ENCODE assay signal across 9 cellular contexts in genomic region chr4:77358315-77358928, GRCh38.
DNase-seq lines count a peak whose midpoint lies in the region; ATAC-seq, FAIRE-seq and TF ChIP-seq lines count a peak whose summit lies in the region.
"Had no signal": no experiment of that assay in that cellular context is flagged by ENCODE, and none has a peak within 500 bp of the region (broad histone marks: within the 10 kb centered on the region; RNA-seq: fewer than 3 reads in every experiment).

No MANE protein-coding gene starts in this region.

- intact Hi-C loops in psoas muscle (cut with DNase I): loop anchor here in 1 of 2 donors (2.0 kb wide), 1 partner anchor 118 kb away; no protein-coding TSS in a partner anchor

- WGBS in psoas muscle, 3 donors: 84 to 92% (median 86%) methylated on average over 2 of the region's 2 CpGs

- ATAC-seq in T-helper 17 cell: peak; percentile 36
- ATAC-seq in psoas muscle: no peak
- ATAC-seq in HG03521 (IDR thresholded peaks at IDR 0.05; ENCODE audit: unreplicated experiment): no peak

- H3K36me3 Mint-ChIP-seq in T-helper 17 cell (ENCODE audit: low read depth): no peaks in the 10 kb centered on the region

- no peak overlapping the region for H3K27ac Mint-ChIP-seq in T-helper 17 cell

- H3K4me3 ChIP-seq in psoas muscle: no peak overlapping the region

- no peaks in the 10 kb centered on the region for H3K4me1 ChIP-seq in psoas muscle

- DNase-seq in EH (ENCODE audit: low read depth) (peak; percentile 52), HT1080 (ENCODE audit: low read depth) (peak; percentile 25), T-helper 17 cell (no peak), frontal cortex (ENCODE audit: low spot score in 2 of 2) (peak; percentile 1 to 38), psoas muscle (no peak), activated T-cell treated with anti-CD3 and anti-CD28 coated beads for 4 hours (no peak)

- no peak overlapping the region for H3K4me3 Mint-ChIP-seq in T-helper 17 cell
- H3K4me3 Mint-ChIP-seq: central memory CD8-positive, alpha-beta T cell had no signal

- peak; percentile 69 for TF ChIP-seq CTCF in 22Rv1 (IDR thresholded peaks at IDR 0.05)
- peak; percentile 46 for TF ChIP-seq CTCF in psoas muscle (IDR thresholded peaks at IDR 0.05)

- H3K9me3 ChIP-seq in T-helper 17 cell (ENCODE audit: control insufficient read depth, low read length, poor library complexity, severe bottlenecking) (no peaks in the 10 kb centered on the region), psoas muscle (no peaks in the 10 kb centered on the region)

- H3K4me1 Mint-ChIP-seq in T-helper 17 cell: no peaks in the 10 kb centered on the region
- H3K4me1 Mint-ChIP-seq: central memory CD8-positive, alpha-beta T cell had no signal

- no peak for FAIRE-seq in frontal cortex (lab: Jason Lieb, UNC)

- H3K27ac ChIP-seq in 22Rv1 (no peak overlapping the region), psoas muscle (no peak overlapping the region)

- H3K36me3 ChIP-seq in psoas muscle (ENCODE audit: insufficient read depth in 1 of 2, low read depth in 1 of 2): no peaks in the 10 kb centered on the region

- peaks cover 32% of the 10 kb centered on the region for H3K27me3 Mint-ChIP-seq in T-helper 17 cell

- no peaks in the 10 kb centered on the region for H3K27me3 ChIP-seq in psoas muscle (ENCODE audit: insufficient read depth in 3 of 3, low read length in 2 of 3)

Comparison
In these comparisons a context has a peak if more than half of its experiments do, and no peak if none do; other contexts are left out.
1. DNase-seq: peak in EH (single experiment), HT1080 (single experiment) and frontal cortex (2 of 2); none in T-helper 17 cell (0 of 3), psoas muscle (0 of 2) and activated T-cell treated with anti-CD3 and anti-CD28 coated beads for 4 hours (single experiment).